Comparison of ENCODE assay signal across 23 cellular contexts in genomic region chr7:2586326-2587020, GRCh38. TPM values are rescaled to one million over a fixed set of nuclear protein-coding genes. Genes with fewer than 3 reads are reported as not detected.
A peak's percentile ranks its signal among the peaks of the same experiment; 100 is the strongest.
DNase-seq lines count a peak whose midpoint lies in the region; ATAC-seq and TF ChIP-seq lines count a peak whose summit lies in the region.
"Had no signal": no experiment of that assay in that cellular context is flagged by ENCODE, and none has a peak within 500 bp of the region (broad histone marks: within the 10 kb centered on the region; RNA-seq: fewer than 3 reads in every experiment).

No MANE protein-coding gene starts in this region.

- peak overlapping the region; percentile 57 for H3K27ac Mint-ChIP-seq in Calu3 (ENCODE audit: unreplicated experiment)
- H3K27ac Mint-ChIP-seq: CD8-positive, alpha-beta T cell; GM23338; T-helper 1 cell treated with Interleukin-12 subunit alpha and Interleukin-12 subunit beta and Interleukin-4 antibody, amounts not matched to agents 30 μg/mL and 1 μg/mL, for 36 hours had no signal

- peak overlapping the region in 8 of 11 experiments; percentile 15 to 64 (median 51); a peak in 14 of 22 replicates for H3K4me2 ChIP-seq in BLaER1 treated with 17β-estradiol and CSF1 and Interleukin-3, amounts not matched to agents 10 nM and 100 nM
- no peak overlapping the region for H3K4me2 ChIP-seq in neuronal stem cell (ENCODE audit: insufficient read depth, low read length, poor library complexity, severe bottlenecking)
- H3K4me2 ChIP-seq: A549, GM23338, SK-N-SH had no signal

- H3K36me3 Mint-ChIP-seq in Calu3 (ENCODE audit: insufficient read depth, unreplicated experiment), result peaks cover 93% of the 10 kb centered on the region

- WGBS in neuronal stem cell (ENCODE audit: extremely low coverage in 2 of 2, insufficient read length in 2 of 2, insufficient replicate concordance in 1 of 2), 2 donors, result no CpG with 5 or more reads among the region's 24 CpGs

- CTCF ChIA-PET in Calu3 (lab: Charles Lee) (interaction anchor here (0.6 to 1.7 kb wide), 2 partner anchors 14 to 265 kb away, joined by 5 to 7 read pairs; no protein-coding TSS in a partner anchor), Panc1 (lab: Charles Lee) (no interaction called here)

- H3K4ac ChIP-seq in neuronal stem cell (ENCODE audit: low read length), result no peak overlapping the region

- no peak overlapping the region for H2BK12ac ChIP-seq in neuronal stem cell (ENCODE audit: low read length)

- no peak overlapping the region for H4K91ac ChIP-seq in neuronal stem cell (ENCODE audit: low read depth, low read length, poor library complexity)

- H3K9me3 ChIP-seq in BLaER1 treated with 17β-estradiol and CSF1 and Interleukin-3, amounts not matched to agents 10 nM and 100 nM (replicated peaks in 1 of 11), result no peaks in the 10 kb centered on the region
- H3K9me3 ChIP-seq in Panc1 (ENCODE audit: control insufficient read depth, insufficient read depth, low read depth, low read length) (no peaks in the 10 kb centered on the region), neuronal stem cell (replicated peaks in 1 of 2; ENCODE audit: control insufficient read depth in 2 of 2, insufficient read depth in 1 of 2, low read depth in 1 of 2, low read length in 2 of 2) (no peaks in the 10 kb centered on the region)
- H3K9me3 ChIP-seq: A549, SK-N-SH had no signal

- TF ChIP-seq CTCF in Calu3 (IDR thresholded peaks at IDR 0.05; ENCODE audit: unreplicated experiment) (no peak), Panc1 (IDR thresholded peaks at IDR 0.05) (no peak), foreskin fibroblast (IDR thresholded peaks at IDR 0.05; ENCODE audit: low read depth, low read length) (no peak)

- H3K9me3 Mint-ChIP-seq in Calu3 (ENCODE audit: low read depth, unreplicated experiment), result no peaks in the 10 kb centered on the region
- H3K9me3 Mint-ChIP-seq: CD8-positive, alpha-beta T cell; GM23338; T-helper 1 cell treated with Interleukin-12 subunit alpha and Interleukin-12 subunit beta and Interleukin-4 antibody, amounts not matched to agents 30 μg/mL and 1 μg/mL, for 36 hours had no signal

- in situ Hi-C loops in Panc1 (cut with HindIII; ENCODE audit: low pct_unique_long_range_greater_than_20kb, low sequenced_read_pairs), result no loop called here

- no peaks in the 10 kb centered on the region for H3K27me3 ChIP-seq in BLaER1 treated with 17β-estradiol and CSF1 and Interleukin-3, amounts not matched to agents 10 nM and 100 nM
- no peaks in the 10 kb centered on the region for H3K27me3 ChIP-seq in Panc1 (ENCODE audit: control insufficient read depth, insufficient read depth, low read length)
- no peaks in the 10 kb centered on the region for H3K27me3 ChIP-seq in neuronal stem cell (ENCODE audit: control insufficient read depth in 3 of 3, insufficient read depth in 3 of 3, low read depth in 1 of 3, low read length in 3 of 3)

- H3K27me3 Mint-ChIP-seq in Calu3 (ENCODE audit: unreplicated experiment), result no peaks in the 10 kb centered on the region

- 0 out of 2 replicates have a peak, but pooled peaks have one; percentile 13 for ATAC-seq in Panc1
- ATAC-seq: A549; CD8-positive, alpha-beta T cell had no signal

- H3K4me1 Mint-ChIP-seq in Calu3 (ENCODE audit: low read depth, unreplicated experiment), result no peaks in the 10 kb centered on the region

- peaks cover 0 to 9% (median 0%) of the 10 kb centered on the region in 11 experiments; a peak in 1 of 22 replicates for H4K20me1 ChIP-seq in BLaER1 treated with 17β-estradiol and CSF1 and Interleukin-3, amounts not matched to agents 10 nM and 100 nM

- H3K4me3 Mint-ChIP-seq in Calu3 (ENCODE audit: low read depth, unreplicated experiment), result no peak overlapping the region
- H3K4me3 Mint-ChIP-seq: CD8-positive, alpha-beta T cell; GM23338; T-helper 1 cell treated with Interleukin-12 subunit alpha and Interleukin-12 subunit beta and Interleukin-4 antibody, amounts not matched to agents 30 μg/mL and 1 μg/mL, for 36 hours had no signal

- no peaks in the 10 kb centered on the region for H3K79me1 ChIP-seq in neuronal stem cell (ENCODE audit: low read depth, low read length)

- POLR2A ChIA-PET in Panc1 (lab: Charles Lee), result no interaction called here

- BruUV-seq in Calu3 (replicated peaks; lab: Mats Ljungman, UMichigan) (no TSS peak), Panc1 (replicated peaks; lab: Mats Ljungman, UMichigan) (no TSS peak)

- H2AK5ac ChIP-seq in neuronal stem cell (ENCODE audit: low read depth, low read length), result peak overlapping the region; percentile 56

- H3K4me3 ChIP-seq in BLaER1 treated with 17β-estradiol and CSF1 and Interleukin-3, amounts not matched to agents 10 nM and 100 nM, result no peak overlapping the region
- H3K4me3 ChIP-seq in Panc1 (ENCODE audit: low read depth in 2 of 2, low read length in 2 of 2), result no peak overlapping the region
- H3K4me3 ChIP-seq in neuronal stem cell (ENCODE audit: low read length in 2 of 2), result no peak overlapping the region
- no peak overlapping the region for H3K4me3 ChIP-seq in foreskin fibroblast (ENCODE audit: low read depth in 1 of 2, low read length in 2 of 2)
- H3K4me3 ChIP-seq: A549, GM23338 had no signal

- peak overlapping the region in 3 of 11 experiments; percentile 5 to 7 (median 5); a peak in 2 of 22 replicates for H3K9ac ChIP-seq in BLaER1 treated with 17β-estradiol and CSF1 and Interleukin-3, amounts not matched to agents 10 nM and 100 nM
- no peak overlapping the region for H3K9ac ChIP-seq in neuronal stem cell (ENCODE audit: low read depth, low read length, poor library complexity)
- H3K9ac ChIP-seq: SK-N-SH had no signal

- DNase-seq in Calu3, result no peak
- DNase-seq in Panc1 (ENCODE audit: low read depth, low spot score), result no peak
- DNase-seq in neuronal stem cell (ENCODE audit: low spot score), result no peak
- DNase-seq in foreskin fibroblast, result no peak
- DNase-seq in activated T-cell treated with anti-CD3 and anti-CD28 coated beads, Interleukin-2, amount 50 U/mL, for 1 hour, result no peak
- DNase-seq in NCI-H774 (lab: John Stamatoyannopoulos, UW), result no peak
- DNase-seq: AML-193; CD8-positive, alpha-beta T cell; DMS153; DND-41; HCEC 1CT; NCI-H1092; NCI-H1417 treated with DMSO at 0.1 percent for 48 hours; NCI-H2081 treated with DMSO at 0.1 percent for 48 hours; NCI-H446; NCI-H526; SK-N-SH; SW 1271 had no signal

- H3K23ac ChIP-seq in neuronal stem cell (ENCODE audit: low read depth, low read length, poor library complexity), result peak overlapping the region; percentile 50

- H3K27ac ChIP-seq in BLaER1 treated with 17β-estradiol and CSF1 and Interleukin-3, amounts not matched to agents 10 nM and 100 nM, result no peak overlapping the region
- H3K27ac ChIP-seq in Panc1 (ENCODE audit: low read length) (no peak overlapping the region), neuronal stem cell (replicated peaks; ENCODE audit: low read length) (no peak overlapping the region)
- H3K27ac ChIP-seq: A549, C4-2B had no signal

- no peak overlapping the region for H2BK15ac ChIP-seq in neuronal stem cell (ENCODE audit: low read length)

- H2BK5ac ChIP-seq in neuronal stem cell (ENCODE audit: low read length), result no peak overlapping the region

- H2AFZ ChIP-seq in neuronal stem cell (ENCODE audit: low read length), result no peak overlapping the region
- H2AFZ ChIP-seq: GM23338 had no signal

- H2BK120ac ChIP-seq in neuronal stem cell (ENCODE audit: low read depth, low read length), result peak overlapping the region; percentile 2

- peak overlapping the region; percentile 75 for H3K14ac ChIP-seq in neuronal stem cell (ENCODE audit: low read length)

- H3K18ac ChIP-seq in neuronal stem cell (ENCODE audit: low read length), result peak overlapping the region; percentile 80

- H3K36me3 ChIP-seq in BLaER1 treated with 17β-estradiol and CSF1 and Interleukin-3, amounts not matched to agents 10 nM and 100 nM, result peaks cover 11 to 75% (median 52%) of the 10 kb centered on the region in 11 experiments; a peak in 21 of 22 replicates
- no peaks in the 10 kb centered on the region for H3K36me3 ChIP-seq in Panc1 (ENCODE audit: control insufficient read depth, insufficient read depth, low read length)
- peaks cover 3 to 32% of the 10 kb centered on the region in 2 donors for H3K36me3 ChIP-seq in neuronal stem cell (replicated peaks in 1 of 2; ENCODE audit: control insufficient read depth in 2 of 2, insufficient read depth in 2 of 2, low read length in 2 of 2)

- intact Hi-C loops in Calu3 (cut with micrococcal nuclease; ENCODE audit: unreplicated experiment) (no loop called here), Panc1 (cut with micrococcal nuclease; ENCODE audit: unreplicated experiment) (no loop called here)

- no peak overlapping the region for H4K8ac ChIP-seq in neuronal stem cell (ENCODE audit: low read depth, low read length)

- H3K4me1 ChIP-seq in BLaER1 treated with 17β-estradiol and CSF1 and Interleukin-3, amounts not matched to agents 10 nM and 100 nM, result peaks cover 0 to 18% (median 12%) of the 10 kb centered on the region in 10 experiments; a peak in 14 of 20 replicates
- H3K4me1 ChIP-seq in Panc1 (ENCODE audit: control insufficient read depth, insufficient read depth, low read length) (no peaks in the 10 kb centered on the region), neuronal stem cell (ENCODE audit: control insufficient read depth in 2 of 2, insufficient read depth in 1 of 2, low read depth in 1 of 2, low read length in 2 of 2) (peaks cover 0 to 4% of the 10 kb centered on the region in 2 donors)
- H3K4me1 ChIP-seq: A549 had no signal

RNA-seq across cellular contexts. Expression of gene IQCE, which starts 27.7 kb away (rescaled TPM):
- total RNA-seq in Calu3 (2022) (94.8 and 96.4 TPM in 2 replicates), Panc1 (2021; ENCODE audit: unreplicated experiment) (44.8 TPM)
- 49.3 TPM for polyA plus RNA-seq in Panc1 (2012; ENCODE audit: insufficient read length)
- 10.4 TPM for polyA plus RNA-seq in neuronal stem cell (2013, experiment 1 of 2)
- 10.3 TPM for polyA plus RNA-seq in neuronal stem cell (2013, experiment 2 of 2)

RNA-seq across cellular contexts. Expression of gene BRAT1, which starts 31.1 kb away (rescaled TPM):
- 56.2 and 59.6 TPM in 2 replicates for total RNA-seq in Calu3 (2022)
- total RNA-seq in Panc1 (2021; ENCODE audit: unreplicated experiment), result 76.9 TPM
- 84.4 TPM for polyA plus RNA-seq in Panc1 (2012; ENCODE audit: insufficient read length)
- 18.7 TPM for polyA plus RNA-seq in neuronal stem cell (2013, experiment 1 of 2)
- polyA plus RNA-seq in neuronal stem cell (2013, experiment 2 of 2), result 18.1 TPM

RNA-seq across cellular contexts. Expression of gene TTYH3, which starts 45.3 kb away (rescaled TPM):
- total RNA-seq in Calu3 (2022), result 167 and 187 TPM in 2 replicates
- total RNA-seq in Panc1 (2021; ENCODE audit: unreplicated experiment), result 278 TPM
- 421 TPM for polyA plus RNA-seq in Panc1 (2012; ENCODE audit: insufficient read length)
- polyA plus RNA-seq in neuronal stem cell (2013, experiment 1 of 2), result 136 TPM
- 133 TPM for polyA plus RNA-seq in neuronal stem cell (2013, experiment 2 of 2)
